25 cellular contexts compared by ENCODE assay signal in the genomic region with DNA sequence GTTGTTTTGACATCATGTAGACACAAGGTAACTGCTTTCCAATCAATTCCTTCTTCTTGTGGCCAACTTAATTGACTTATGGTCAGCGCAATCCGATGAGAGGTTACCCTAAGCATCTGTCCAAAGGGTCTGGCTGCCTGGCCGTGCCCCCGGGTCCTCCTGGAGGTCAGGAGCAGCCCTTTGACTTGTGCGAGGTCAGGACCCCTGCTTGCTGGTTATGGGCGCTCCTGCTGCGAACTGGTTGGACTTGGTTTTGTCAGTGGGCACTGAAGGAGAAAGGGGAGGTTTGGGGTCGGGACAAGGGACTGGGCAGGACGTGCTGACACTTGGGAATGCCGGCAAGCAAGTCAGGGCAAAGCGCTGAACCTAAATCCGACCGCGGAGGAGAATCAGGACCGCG.
"Had no signal": no experiment of that assay in that cellular context is flagged by ENCODE, and none has a peak within 500 bp of the region (broad histone marks: within the 10 kb centered on the region; RNA-seq: fewer than 3 reads in every experiment).

No MANE protein-coding gene starts in this region.

- H3K36me3 Mint-ChIP-seq: activated naive CD4-positive, alpha-beta T cell treated with anti-CD3 and anti-CD28 coated beads, Interleukin-2, amount 10 ng/mL, durations not matched to agents 7 days and 5 days; activated naive CD8-positive, alpha-beta T cell treated with anti-CD3 and anti-CD28 coated beads, Interleukin-2, amount 10 ng/mL, durations not matched to agents 7 days and 5 days had no signal

- H3K4me1 ChIP-seq: ascending aorta had no signal

- H3K4me1 Mint-ChIP-seq: activated naive CD4-positive, alpha-beta T cell treated with anti-CD3 and anti-CD28 coated beads, Interleukin-2, amount 10 ng/mL, durations not matched to agents 7 days and 5 days; activated naive CD8-positive, alpha-beta T cell treated with anti-CD3 and anti-CD28 coated beads, Interleukin-2, amount 10 ng/mL, durations not matched to agents 7 days and 5 days; activated T-helper 17 cell treated with anti-CD3 and anti-CD28 coated beads, Interleukin-2, amount 50 U/mL, for 72 hours; central memory CD8-positive, alpha-beta T cell; endodermal cell had no signal

- H3K36me3 ChIP-seq: ascending aorta had no signal

- H3K4me3 ChIP-seq: ascending aorta, coronary artery, dorsolateral prefrontal cortex had no signal

- DNase-seq: activated CD4-positive, alpha-beta T cell treated with anti-CD3 and anti-CD28 coated beads for 48 hours; activated CD4-positive, alpha-beta T cell treated with anti-CD3 and anti-CD28 coated beads, Interleukin-2, amount 50 U/mL, for 1 hour; activated CD4-positive, alpha-beta T cell treated with anti-CD3 and anti-CD28 coated beads, Interleukin-2, amount 50 U/mL, for 48 hours; activated CD4-positive, CD25-positive, alpha-beta regulatory T cell; activated CD4-positive, CD25-positive, alpha-beta regulatory T cell treated with anti-CD3 and anti-CD28 coated beads, Interleukin-2, amount 50 U/mL, for 72 hours; activated CD8-positive, alpha-beta memory T cell treated with anti-CD3 and anti-CD28 coated beads for 24 hours; activated CD8-positive, alpha-beta T cell treated with anti-CD3 and anti-CD28 coated beads for 36 hours; activated gamma-delta T cell; activated naive CD4-positive, alpha-beta T cell; activated naive CD4-positive, alpha-beta T cell treated with anti-CD3 and anti-CD28 coated beads, Interleukin-2, amount 10 ng/mL, durations not matched to agents 7 days and 5 days; activated naive CD8-positive, alpha-beta T cell treated with anti-CD3 and anti-CD28 coated beads, Interleukin-2, amount 10 ng/mL, durations not matched to agents 7 days and 5 days; activated T-cell treated with anti-CD3 and anti-CD28 coated beads, Interleukin-2, amount 50 U/mL, for 4 hours; dorsolateral prefrontal cortex; effector memory CD4-positive, alpha-beta T cell; endodermal cell; foreskin fibroblast; T-helper 2 cell had no signal

- ATAC-seq: activated CD8-positive, alpha-beta T cell treated with anti-CD3 and anti-CD28 coated beads for 36 hours; activated naive CD4-positive, alpha-beta T cell treated with anti-CD3 and anti-CD28 coated beads, Interleukin-2, amount 50 U/mL, for 72 hours; activated T-cell treated with anti-CD3 and anti-CD28 coated beads, Interleukin-2, amount 50 U/mL, for 4 hours; activated T-helper 17 cell treated with anti-CD3 and anti-CD28 coated beads, Interleukin-2, amount 50 U/mL, for 72 hours; esophagus mucosa had no signal

- H3K27ac Mint-ChIP-seq: activated CD8-positive, alpha-beta T cell treated with anti-CD3 and anti-CD28 coated beads for 36 hours; activated naive CD4-positive, alpha-beta T cell treated with anti-CD3 and anti-CD28 coated beads, Interleukin-2, amount 10 ng/mL, durations not matched to agents 7 days and 5 days; activated naive CD4-positive, alpha-beta T cell treated with anti-CD3 and anti-CD28 coated beads, Interleukin-2, amount 50 U/mL, for 72 hours; activated naive CD8-positive, alpha-beta T cell treated with anti-CD3 and anti-CD28 coated beads, Interleukin-2, amount 10 ng/mL, durations not matched to agents 7 days and 5 days; activated T-helper 17 cell treated with anti-CD3 and anti-CD28 coated beads, Interleukin-2, amount 50 U/mL, for 72 hours; brain; dendritic cell treated with granulocyte-macrophage colony-stimulating factor and Interleukin-4, amounts not matched to agents 40 ng/mL and 50 ng/mL, for 4 days; endodermal cell had no signal

- H3K4me3 Mint-ChIP-seq: activated CD8-positive, alpha-beta T cell treated with anti-CD3 and anti-CD28 coated beads for 36 hours; activated naive CD4-positive, alpha-beta T cell treated with anti-CD3 and anti-CD28 coated beads, Interleukin-2, amount 10 ng/mL, durations not matched to agents 7 days and 5 days; activated naive CD8-positive, alpha-beta T cell treated with anti-CD3 and anti-CD28 coated beads, Interleukin-2, amount 10 ng/mL, durations not matched to agents 7 days and 5 days; activated T-cell treated with anti-CD3 and anti-CD28 coated beads, Interleukin-2, amount 50 U/mL, for 4 hours; activated T-helper 17 cell treated with anti-CD3 and anti-CD28 coated beads, Interleukin-2, amount 50 U/mL, for 72 hours; brain; central memory CD8-positive, alpha-beta T cell; dendritic cell treated with granulocyte-macrophage colony-stimulating factor and Interleukin-4, amounts not matched to agents 40 ng/mL and 50 ng/mL, for 4 days; endodermal cell had no signal

- H3K9me3 ChIP-seq: ascending aorta had no signal

- H3K27me3 Mint-ChIP-seq: central memory CD8-positive, alpha-beta T cell had no signal

- H3K27ac ChIP-seq: ascending aorta, coronary artery, dorsolateral prefrontal cortex had no signal

- H3K9me3 Mint-ChIP-seq: activated CD8-positive, alpha-beta T cell treated with anti-CD3 and anti-CD28 coated beads for 36 hours; activated naive CD4-positive, alpha-beta T cell treated with anti-CD3 and anti-CD28 coated beads, Interleukin-2, amount 10 ng/mL, durations not matched to agents 7 days and 5 days; activated naive CD4-positive, alpha-beta T cell treated with anti-CD3 and anti-CD28 coated beads, Interleukin-2, amount 50 U/mL, for 72 hours; activated naive CD8-positive, alpha-beta T cell treated with anti-CD3 and anti-CD28 coated beads, Interleukin-2, amount 10 ng/mL, durations not matched to agents 7 days and 5 days; activated T-cell treated with anti-CD3 and anti-CD28 coated beads, Interleukin-2, amount 50 U/mL, for 4 hours; activated T-helper 17 cell treated with anti-CD3 and anti-CD28 coated beads, Interleukin-2, amount 50 U/mL, for 72 hours; central memory CD8-positive, alpha-beta T cell had no signal
